ENCODE assay signal across 15 cellular contexts in genomic region chr5:109876941-109877669, GRCh38.
DNase-seq lines count a peak whose midpoint lies in the region; ATAC-seq and TF ChIP-seq lines count a peak whose summit lies in the region.
"Had no signal": no experiment of that assay in that cellular context is flagged by ENCODE, and none has a peak within 500 bp of the region (broad histone marks: within the 10 kb centered on the region; RNA-seq: fewer than 3 reads in every experiment).

No MANE protein-coding gene starts in this region.

- H3K4me1 ChIP-seq in ACC112 (ENCODE audit: control insufficient read depth, insufficient read depth, low read length, unreplicated experiment), result peaks cover 11% of the 10 kb centered on the region
- H3K4me1 ChIP-seq: esophagus muscularis mucosa had no signal

- in situ Hi-C loops in G401 (cut with HindIII; ENCODE audit: low sequenced_read_pairs), result no loop called here

- peak overlapping the region; percentile 25; the same call in 1 of the 2 replicates for H3K27ac ChIP-seq in ACC112 (ENCODE audit: low read depth, low read length)
- H3K27ac ChIP-seq: esophagus muscularis mucosa had no signal

- H3K79me2 ChIP-seq in ACC112 (ENCODE audit: control insufficient read depth, insufficient read depth, low read length, unreplicated experiment), result no peaks in the 10 kb centered on the region

- H2AFZ ChIP-seq in ACC112 (ENCODE audit: low read length, unreplicated experiment), result no peak overlapping the region

- no peak for ATAC-seq in GM21576 (IDR thresholded peaks at IDR 0.05; ENCODE audit: unreplicated experiment)
- ATAC-seq in HG02840 (IDR thresholded peaks at IDR 0.05; ENCODE audit: low FRiP score, unreplicated experiment), result no peak
- no peak for ATAC-seq in GM18861 (IDR thresholded peaks at IDR 0.05; ENCODE audit: unreplicated experiment)
- ATAC-seq: HepG2 had no signal

- peak; percentile 84 for DNase-seq in HS-5 (ENCODE audit: low read depth)
- DNase-seq in amniotic epithelial cell (ENCODE audit: low read depth), result peak; percentile 66
- DNase-seq in foreskin fibroblast, result peak; percentile 24 to 74
- DNase-seq in G401 (ENCODE audit: low spot score), result no peak
- DNase-seq: activated CD4-positive, alpha-beta T cell treated with anti-CD3 and anti-CD28 coated beads for 1 hour; NCI-H1048; occipital lobe; stimulated activated CD4-positive, alpha-beta T cell treated with anti-CD3 and anti-CD28 coated beads, Interleukin-12 subunit alpha, Interleukin-12 subunit beta, amount 100 ng/mL, for 4 hours; substantia nigra had no signal

- H3K4me3 ChIP-seq in ACC112 (ENCODE audit: low read depth, low read length) (peak overlapping the region; percentile 56), foreskin fibroblast (ENCODE audit: low read depth in 1 of 2, low read length in 2 of 2) (no peak overlapping the region)
- H3K4me3 ChIP-seq: esophagus muscularis mucosa had no signal

- no peaks in the 10 kb centered on the region for H3K36me3 ChIP-seq in ACC112 (ENCODE audit: insufficient read depth, low read length)
- H3K36me3 ChIP-seq: esophagus muscularis mucosa had no signal

- H3K27me3 ChIP-seq in ACC112 (ENCODE audit: insufficient read depth, low read length), result no peaks in the 10 kb centered on the region
- H3K27me3 ChIP-seq: esophagus muscularis mucosa had no signal

- no peak for TF ChIP-seq CTCF in foreskin fibroblast (IDR thresholded peaks at IDR 0.05; ENCODE audit: low read depth, low read length)
